ENCODE assay signal across 22 cellular contexts in the genomic region with DNA sequence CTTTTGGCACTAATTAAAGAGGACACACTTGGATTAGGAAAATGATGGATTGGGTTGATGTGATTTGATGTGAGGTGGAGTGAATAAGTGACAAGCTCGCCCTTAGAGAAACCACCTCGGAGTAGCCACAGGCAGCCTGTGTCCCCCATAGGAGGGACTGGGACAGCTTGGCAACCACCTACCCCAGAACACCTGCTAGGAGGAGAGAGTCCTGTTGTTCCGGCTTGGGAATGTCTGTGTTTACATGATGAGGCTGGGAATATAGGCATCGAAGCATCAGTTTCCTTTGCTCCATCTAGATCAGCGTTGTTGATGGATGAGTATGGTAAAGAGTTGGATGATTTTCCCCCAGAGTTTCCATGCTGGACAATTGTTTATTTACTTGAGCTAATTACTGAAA. TPM values are rescaled to one million over a fixed set of nuclear protein-coding genes. Genes with fewer than 3 reads are reported as not detected.
A peak's percentile ranks its signal among the peaks of the same experiment; 100 is the strongest.
DNase-seq lines count a peak whose midpoint lies in the region; ATAC-seq and TF ChIP-seq lines count a peak whose summit lies in the region.
"Had no signal": no experiment of that assay in that cellular context is flagged by ENCODE, and none has a peak within 500 bp of the region (broad histone marks: within the 10 kb centered on the region; RNA-seq: fewer than 3 reads in every experiment).

No MANE protein-coding gene starts in this region.

- no peak for ATAC-seq in GM21825 (IDR thresholded peaks at IDR 0.05; ENCODE audit: unreplicated experiment)
- ATAC-seq: GM12878, Panc1 had no signal

- H3K4ac ChIP-seq in trophoblast cell (ENCODE audit: low read depth, low read length): no peak overlapping the region

- no peak overlapping the region for H2BK12ac ChIP-seq in trophoblast cell (ENCODE audit: low read length)

- no peaks in the 10 kb centered on the region for H3K79me1 ChIP-seq in trophoblast cell (ENCODE audit: low read length)

- WGBS in trophoblast cell (ENCODE audit: extremely low coverage, insufficient coverage, insufficient read length): no CpG with 5 or more reads among the region's 5 CpGs

- H2BK120ac ChIP-seq in trophoblast cell (ENCODE audit: insufficient read depth, low read length, poor library complexity): no peak overlapping the region

- H3K4me3 ChIP-seq in BLaER1 (no peak overlapping the region), coronary artery (no peak overlapping the region), trophoblast cell (ENCODE audit: low read depth, low read length) (no peak overlapping the region)
- H3K4me3 ChIP-seq: GM12878 had no signal

- no peak overlapping the region for H2AFZ ChIP-seq in trophoblast cell (ENCODE audit: insufficient read depth, low read length, poor library complexity)

- no peak overlapping the region for H4K12ac ChIP-seq in trophoblast cell (ENCODE audit: low read depth, low read length)

- no peak overlapping the region for H3K9ac ChIP-seq in BLaER1
- H3K9ac ChIP-seq in trophoblast cell (ENCODE audit: low read length): peak overlapping the region; percentile 66
- H3K9ac ChIP-seq: KMS-11 had no signal

- no peak overlapping the region for H4K91ac ChIP-seq in trophoblast cell (ENCODE audit: low read depth, low read length)

- peaks cover 57% of the 10 kb centered on the region for H3K9me3 ChIP-seq in BLaER1
- H3K9me3 ChIP-seq in trophoblast cell (ENCODE audit: insufficient read depth, low read depth, low read length): peaks cover 42% of the 10 kb centered on the region

- peaks cover 100% of the 10 kb centered on the region for H4K20me1 ChIP-seq in BLaER1

- H3K4me1 ChIP-seq in BLaER1: peaks cover 45% of the 10 kb centered on the region
- H3K4me1 ChIP-seq in trophoblast cell (ENCODE audit: control insufficient read depth in 1 of 2, insufficient read depth in 2 of 2, low read length in 2 of 2): no peaks in the 10 kb centered on the region

- H3K4me2 ChIP-seq in BLaER1: 0 out of 2 replicates have a peak overlapping the region, but pooled peaks have one; percentile 6
- H3K4me2 ChIP-seq in trophoblast cell (ENCODE audit: low read length): no peak overlapping the region
- H3K4me2 ChIP-seq: KMS-11 had no signal

- H3K79me2 ChIP-seq in trophoblast cell (ENCODE audit: control insufficient read depth, insufficient read depth, low read length, poor library complexity): no peaks in the 10 kb centered on the region

- H3K36me3 ChIP-seq in BLaER1 (peaks cover 79% of the 10 kb centered on the region), trophoblast cell (ENCODE audit: control insufficient read depth in 1 of 2, insufficient read depth in 2 of 2, low read length in 2 of 2) (peaks cover 0 to 2% of the 10 kb centered on the region in 2 experiments)

- H3K14ac ChIP-seq in trophoblast cell (ENCODE audit: low read length): no peak overlapping the region

- no peak overlapping the region for H2BK5ac ChIP-seq in trophoblast cell (ENCODE audit: low read depth, low read length, poor library complexity)

- H2AK5ac ChIP-seq in trophoblast cell (ENCODE audit: low read length): no peak overlapping the region

- H3K27me3 ChIP-seq in BLaER1 (no peaks in the 10 kb centered on the region), trophoblast cell (ENCODE audit: insufficient read depth, low read length) (no peaks in the 10 kb centered on the region)

- H3K18ac ChIP-seq in trophoblast cell (ENCODE audit: low read length): no peak overlapping the region

- DNase-seq in NCI-H2227 (lab: John Stamatoyannopoulos, UW; ENCODE audit: unreplicated experiment) (peak; percentile 18), coronary artery (ENCODE audit: low spot score) (peak; percentile 17), trophoblast cell (no peak), NCI-H1105 (lab: John Stamatoyannopoulos, UW) (no peak)
- no peak for DNase-seq in stimulated activated CD4-positive, alpha-beta T cell treated with anti-CD3 and anti-CD28 coated beads, Interleukin-4, amount 100 ng/mL, for 4 hours
- DNase-seq: AML-193; DMS 273 treated with DMSO at 0.1 percent for 48 hours; DMS79 treated with DMSO at 0.1 percent for 48 hours; IMR-90; NCI-H1092 treated with DMSO at 0.1 percent for 48 hours; NCI-H146; NCI-H2029; NCI-H345; NCI-H524; NCI-H774; NK-92 treated with Interleukin-12 subunit alpha and Interleukin-12 subunit beta, amount 100 ng/mL, for 24 hours had no signal

- H3K23ac ChIP-seq in trophoblast cell (ENCODE audit: low read length): no peak overlapping the region

- no peak overlapping the region for H4K8ac ChIP-seq in trophoblast cell (ENCODE audit: low read depth, low read length)

- TF ChIP-seq CTCF in coronary artery (IDR thresholded peaks at IDR 0.05): no peak

- H3K27ac ChIP-seq in BLaER1 (no peak overlapping the region), coronary artery (no peak overlapping the region), trophoblast cell (ENCODE audit: low read depth, low read length) (no peak overlapping the region)
- H3K27ac ChIP-seq: KMS-11 had no signal

RNA-seq across cellular contexts. Expression of a gene that starts 44.4 kb away (rescaled TPM):
- not detected in 2 replicates for polyA plus RNA-seq in trophoblast cell (2013)
- polyA plus RNA-seq: AG04450, IMR-90 had no signal

Comparison
In these comparisons a context has a peak if more than half of its experiments do, and no peak if none do; other contexts are left out.
1. DNase-seq: peak in NCI-H2227 (single experiment) and coronary artery (single experiment); none in trophoblast cell (0 of 2), NCI-H1105 (single experiment) and stimulated activated CD4-positive, alpha-beta T cell treated with anti-CD3 and anti-CD28 coated beads, Interleukin-4, amount 100 ng/mL, for 4 hours (0 of 2).